36 cellular contexts compared by ENCODE assay signal in genomic region chr3:194126790-194127189, GRCh38. TPM values are rescaled to one million over a fixed set of nuclear protein-coding genes. Genes with fewer than 3 reads are reported as not detected.
"Had no signal": no experiment of that assay in that cellular context is flagged by ENCODE, and none has a peak within 500 bp of the region (broad histone marks: within the 10 kb centered on the region; RNA-seq: fewer than 3 reads in every experiment).

No MANE protein-coding gene starts in this region.

- H3K9me3 Mint-ChIP-seq: activated CD4-positive, alpha-beta memory T cell treated with anti-CD3 and anti-CD28 coated beads for 36 hours; activated CD4-positive, alpha-beta T cell treated with anti-CD3 and anti-CD28 coated beads, Interleukin-2, amount 10 ng/mL, durations not matched to agents 24 days and 14 days; activated naive CD4-positive, alpha-beta T cell treated with anti-CD3 and anti-CD28 coated beads for 36 hours; activated naive CD4-positive, alpha-beta T cell treated with anti-CD3 and anti-CD28 coated beads, Interleukin-2, amount 50 U/mL, for 24 hours; activated naive CD8-positive, alpha-beta T cell treated with anti-CD3 and anti-CD28 coated beads for 36 hours; activated naive CD8-positive, alpha-beta T cell treated with anti-CD3 and anti-CD28 coated beads, Interleukin-2, amount 50 U/mL, for 24 hours; activated T-helper 1 cell treated with anti-CD3 and anti-CD28 coated beads, Interleukin-12 subunit alpha, Interleukin-12 subunit beta, Interleukin-2, Interleukin-4 antibody, amounts not matched to agents 30 ng/mL and 10 ng/mL and 1 ng/mL, durations not matched to agents 14 hours and 24 hours and 36 hours; activated T-helper 2 cell treated with anti-CD3 and anti-CD28 coated beads, Interferon-gamma antibody, Interleukin-2, Interleukin-4, amounts not matched to agents 10 μg/mL and 5 μg/mL and 100 μg/mL, durations not matched to agents 14 hours and 24 hours and 36 hours; T-cell; T-helper 1 cell treated with Interleukin-12 subunit alpha and Interleukin-12 subunit beta and Interleukin-4 antibody, amounts not matched to agents 30 μg/mL and 1 μg/mL, for 36 hours; T-helper 2 cell treated with Interferon-gamma antibody and Interleukin-4, amounts not matched to agents 5 μg/mL and 100 μg/mL, for 36 hours had no signal

- H3K9me3 ChIP-seq: adrenal gland, body of pancreas had no signal

- H3K27ac Mint-ChIP-seq: activated CD4-positive, alpha-beta memory T cell treated with anti-CD3 and anti-CD28 coated beads for 36 hours; activated CD4-positive, alpha-beta T cell treated with anti-CD3 and anti-CD28 coated beads for 36 hours; activated CD4-positive, alpha-beta T cell treated with anti-CD3 and anti-CD28 coated beads, Interleukin-2, amount 10 ng/mL, durations not matched to agents 24 days and 14 days; activated CD8-positive, alpha-beta memory T cell treated with anti-CD3 and anti-CD28 coated beads, Interleukin-2, amount 10 ng/mL, durations not matched to agents 7 days and 5 days; activated CD8-positive, alpha-beta T cell treated with anti-CD3 and anti-CD28 coated beads, Interleukin-2, amount 10 ng/mL, durations not matched to agents 7 days and 5 days; activated naive CD4-positive, alpha-beta T cell treated with anti-CD3 and anti-CD28 coated beads for 36 hours; activated naive CD4-positive, alpha-beta T cell treated with anti-CD3 and anti-CD28 coated beads, Interleukin-2, amount 50 U/mL, for 24 hours; activated naive CD8-positive, alpha-beta T cell treated with anti-CD3 and anti-CD28 coated beads for 36 hours; activated naive CD8-positive, alpha-beta T cell treated with anti-CD3 and anti-CD28 coated beads, Interleukin-2, amount 50 U/mL, for 24 hours; activated T-helper 1 cell treated with anti-CD3 and anti-CD28 coated beads, Interleukin-12 subunit alpha, Interleukin-12 subunit beta, Interleukin-2, Interleukin-4 antibody, amounts not matched to agents 30 ng/mL and 10 ng/mL and 1 ng/mL, durations not matched to agents 14 hours and 24 hours and 36 hours; activated T-helper 2 cell treated with anti-CD3 and anti-CD28 coated beads, Interferon-gamma antibody, Interleukin-2, Interleukin-4, amounts not matched to agents 10 μg/mL and 5 μg/mL and 100 μg/mL, durations not matched to agents 14 hours and 24 hours and 36 hours; T-helper 1 cell treated with Interleukin-12 subunit alpha and Interleukin-12 subunit beta and Interleukin-4 antibody, amounts not matched to agents 30 μg/mL and 1 μg/mL, for 36 hours; T-helper 2 cell treated with Interferon-gamma antibody and Interleukin-4, amounts not matched to agents 5 μg/mL and 100 μg/mL, for 36 hours had no signal

- ATAC-seq: activated CD4-positive, alpha-beta T cell treated with anti-CD3 and anti-CD28 coated beads for 36 hours; activated CD8-positive, alpha-beta memory T cell treated with anti-CD3 and anti-CD28 coated beads, Interleukin-2, amount 10 ng/mL, durations not matched to agents 7 days and 5 days; activated CD8-positive, alpha-beta T cell treated with anti-CD3 and anti-CD28 coated beads, Interleukin-2, amount 10 ng/mL, durations not matched to agents 7 days and 5 days; activated naive CD8-positive, alpha-beta T cell treated with anti-CD3 and anti-CD28 coated beads, Interleukin-2, amount 50 U/mL, for 24 hours; body of pancreas; esophagus mucosa; T-cell had no signal

- H3K36me3 ChIP-seq: adrenal gland, WERI-Rb-1 had no signal

- DNase-seq: activated CD4-positive, alpha-beta memory T cell treated with anti-CD3 and anti-CD28 coated beads for 36 hours; activated CD4-positive, alpha-beta T cell treated with anti-CD3 and anti-CD28 coated beads for 36 hours; activated CD4-positive, alpha-beta T cell treated with anti-CD3 and anti-CD28 coated beads, Interleukin-2, amount 10 ng/mL, durations not matched to agents 24 days and 14 days; activated CD4-positive, CD25-positive, alpha-beta regulatory T cell; activated CD4-positive, CD25-positive, alpha-beta regulatory T cell treated with anti-CD3 and anti-CD28 coated beads, Interleukin-2, amount 50 U/mL, for 72 hours; activated CD8-positive, alpha-beta memory T cell treated with anti-CD3 and anti-CD28 coated beads, Interleukin-2, amount 10 ng/mL, durations not matched to agents 7 days and 5 days; activated CD8-positive, alpha-beta memory T cell treated with anti-CD3 and anti-CD28 coated beads, Interleukin-2, amount 50 U/mL, for 4 hours; activated CD8-positive, alpha-beta T cell treated with anti-CD3 and anti-CD28 coated beads, Interleukin-2, amount 10 ng/mL, durations not matched to agents 7 days and 5 days; activated effector memory CD4-positive, alpha-beta T cell treated with anti-CD3 and anti-CD28 coated beads, Interleukin-2, amount 50 U/mL, for 16 hours; activated naive CD4-positive, alpha-beta T cell treated with anti-CD3 and anti-CD28 coated beads for 36 hours; activated naive CD8-positive, alpha-beta T cell treated with anti-CD3 and anti-CD28 coated beads for 36 hours; activated naive CD8-positive, alpha-beta T cell treated with anti-CD3 and anti-CD28 coated beads, Interleukin-2, amount 50 U/mL, for 24 hours; activated T-cell treated with anti-CD3 and anti-CD28 coated beads, Interleukin-2, amount 50 U/mL, for 1 hour; activated T-cell treated with anti-CD3 and anti-CD28 coated beads, Interleukin-2, amount 50 U/mL, for 48 hours; adrenal gland; amygdala; aorta; body of pancreas; caudate nucleus; cortex of kidney; effector CD8-positive, alpha-beta T cell; foreskin fibroblast; head of caudate nucleus; T-cell; T1000; WERI-Rb-1 had no signal

- H3K27me3 ChIP-seq: adrenal gland, body of pancreas had no signal

- FAIRE-seq: colon, endometrium, frontal cortex had no signal

- H3K4me3 ChIP-seq: adrenal gland, body of pancreas had no signal

- H3K36me3 Mint-ChIP-seq: activated CD4-positive, alpha-beta memory T cell treated with anti-CD3 and anti-CD28 coated beads for 36 hours; activated CD8-positive, alpha-beta memory T cell treated with anti-CD3 and anti-CD28 coated beads, Interleukin-2, amount 10 ng/mL, durations not matched to agents 7 days and 5 days; activated naive CD4-positive, alpha-beta T cell treated with anti-CD3 and anti-CD28 coated beads, Interleukin-2, amount 50 U/mL, for 24 hours; activated naive CD8-positive, alpha-beta T cell treated with anti-CD3 and anti-CD28 coated beads for 36 hours; T-cell had no signal

- H3K27ac ChIP-seq: adrenal gland, body of pancreas, WERI-Rb-1 had no signal

- H3K4me1 ChIP-seq: adrenal gland had no signal

- H3K4me3 Mint-ChIP-seq: activated CD4-positive, alpha-beta memory T cell treated with anti-CD3 and anti-CD28 coated beads for 36 hours; activated CD4-positive, alpha-beta T cell treated with anti-CD3 and anti-CD28 coated beads for 36 hours; activated CD4-positive, alpha-beta T cell treated with anti-CD3 and anti-CD28 coated beads, Interleukin-2, amount 10 ng/mL, durations not matched to agents 24 days and 14 days; activated CD8-positive, alpha-beta memory T cell treated with anti-CD3 and anti-CD28 coated beads, Interleukin-2, amount 10 ng/mL, durations not matched to agents 7 days and 5 days; activated CD8-positive, alpha-beta T cell treated with anti-CD3 and anti-CD28 coated beads, Interleukin-2, amount 10 ng/mL, durations not matched to agents 7 days and 5 days; activated naive CD4-positive, alpha-beta T cell treated with anti-CD3 and anti-CD28 coated beads for 36 hours; activated naive CD4-positive, alpha-beta T cell treated with anti-CD3 and anti-CD28 coated beads, Interleukin-2, amount 50 U/mL, for 24 hours; activated naive CD8-positive, alpha-beta T cell treated with anti-CD3 and anti-CD28 coated beads for 36 hours; activated naive CD8-positive, alpha-beta T cell treated with anti-CD3 and anti-CD28 coated beads, Interleukin-2, amount 50 U/mL, for 24 hours; activated T-helper 1 cell treated with anti-CD3 and anti-CD28 coated beads, Interleukin-12 subunit alpha, Interleukin-12 subunit beta, Interleukin-2, Interleukin-4 antibody, amounts not matched to agents 30 ng/mL and 10 ng/mL and 1 ng/mL, durations not matched to agents 14 hours and 24 hours and 36 hours; T-cell; T-helper 1 cell treated with Interleukin-12 subunit alpha and Interleukin-12 subunit beta and Interleukin-4 antibody, amounts not matched to agents 30 μg/mL and 1 μg/mL, for 36 hours; T-helper 2 cell treated with Interferon-gamma antibody and Interleukin-4, amounts not matched to agents 5 μg/mL and 100 μg/mL, for 36 hours had no signal

RNA-seq across cellular contexts. Expression of gene HES1, which starts 9.2 kb away (rescaled TPM):
- total RNA-seq: activated CD8-positive, alpha-beta memory T cell treated with anti-CD3 and anti-CD28 coated beads for 36 hours; activated CD8-positive, alpha-beta T cell treated with anti-CD3 and anti-CD28 coated beads, Interleukin-2, amount 10 ng/mL, durations not matched to agents 7 days and 5 days had no signal
